ENCODE assay signal across 22 cellular contexts in the genomic region with DNA sequence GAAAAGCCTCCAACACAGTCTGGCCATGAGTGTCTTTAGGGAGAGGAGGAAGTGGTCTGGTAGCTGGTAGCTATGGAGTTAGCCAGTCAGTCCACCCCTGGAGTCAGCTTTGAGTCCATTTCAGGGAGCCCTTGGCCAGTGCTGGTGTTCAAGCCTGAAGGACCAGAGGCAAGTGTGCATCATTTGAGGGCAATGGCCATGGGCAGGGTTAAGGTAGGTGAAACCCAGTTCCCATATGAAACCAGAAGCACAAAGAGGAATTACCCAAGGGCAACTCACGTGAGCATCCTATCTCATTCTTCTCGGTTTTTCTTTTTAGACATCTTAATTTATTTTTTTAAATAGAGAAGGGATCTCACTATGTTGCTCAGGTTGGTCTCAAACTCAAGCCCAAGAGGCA.
A peak's percentile ranks its signal among the peaks of the same experiment; 100 is the strongest.
DNase-seq lines count a peak whose midpoint lies in the region; ATAC-seq, FAIRE-seq and TF ChIP-seq lines count a peak whose summit lies in the region.
"Had no signal": no experiment of that assay in that cellular context is flagged by ENCODE, and none has a peak within 500 bp of the region (broad histone marks: within the 10 kb centered on the region; RNA-seq: fewer than 3 reads in every experiment).

No MANE protein-coding gene starts in this region.

- no peak overlapping the region for H3K27ac ChIP-seq in astrocyte (ENCODE audit: low read depth, low read length)
- H3K27ac ChIP-seq in naive thymus-derived CD4-positive, alpha-beta T cell (ENCODE audit: low read depth, low read length) = no peak overlapping the region
- H3K27ac ChIP-seq: PC-9, RWPE1, SJCRH30 had no signal

- TF ChIP-seq CTCF in astrocyte (IDR thresholded peaks at IDR 0.05; ENCODE audit: insufficient read depth, low read depth, low read length) = no peak

- peaks cover 5% of the 10 kb centered on the region for H3K36me3 Mint-ChIP-seq in astrocyte (ENCODE audit: low read depth, unreplicated experiment)
- H3K36me3 Mint-ChIP-seq in naive thymus-derived CD4-positive, alpha-beta T cell = no peaks in the 10 kb centered on the region
- H3K36me3 Mint-ChIP-seq: CD4-positive, CD25-positive, alpha-beta regulatory T cell had no signal

- H3K36me3 ChIP-seq in astrocyte (ENCODE audit: insufficient read depth, low read length) = no peaks in the 10 kb centered on the region
- H3K36me3 ChIP-seq in naive thymus-derived CD4-positive, alpha-beta T cell (ENCODE audit: control insufficient read depth in 2 of 3, insufficient read depth in 3 of 3, low read length in 3 of 3) = no peaks in the 10 kb centered on the region
- H3K36me3 ChIP-seq: SJCRH30 had no signal

- no peak overlapping the region for H3K4me3 ChIP-seq in astrocyte (ENCODE audit: insufficient read depth, low read depth, low read length)
- H3K4me3 ChIP-seq in naive thymus-derived CD4-positive, alpha-beta T cell (ENCODE audit: low read length) = no peak overlapping the region
- H3K4me3 ChIP-seq: GM23248, PC-9, SJCRH30 had no signal

- H3K9me3 ChIP-seq in astrocyte (ENCODE audit: insufficient read depth, low read depth, low read length) = no peaks in the 10 kb centered on the region
- H3K9me3 ChIP-seq in naive thymus-derived CD4-positive, alpha-beta T cell (ENCODE audit: control insufficient read depth in 2 of 3, low read length in 3 of 3) = no peaks in the 10 kb centered on the region
- H3K9me3 ChIP-seq: SJCRH30 had no signal

- no peaks in the 10 kb centered on the region for H3K27me3 Mint-ChIP-seq in astrocyte (ENCODE audit: low read depth, unreplicated experiment)
- peaks cover 19 to 62% (median 26%) of the 10 kb centered on the region in 5 donors for H3K27me3 Mint-ChIP-seq in naive thymus-derived CD4-positive, alpha-beta T cell

- no peaks in the 10 kb centered on the region for H3K79me2 ChIP-seq in astrocyte (ENCODE audit: insufficient read depth, low read length)

- intact Hi-C loops in naive thymus-derived CD4-positive, alpha-beta T cell (cut with micrococcal nuclease) = loop anchor here in 1 of 2 donors (5.0 kb wide), 1 partner anchor 37 kb away; no protein-coding TSS in a partner anchor
- intact Hi-C loops in cardiac septum (cut with DNase I) = no loop called here
- intact Hi-C loops in left cardiac atrium (cut with DNase I) = no loop called here

- FAIRE-seq in astrocyte (lab: Jason Lieb, UNC) = no peak
- FAIRE-seq: A204.1 had no signal

- peak overlapping the region; percentile 26 for H3K27ac Mint-ChIP-seq in astrocyte (ENCODE audit: unreplicated experiment)
- no peak overlapping the region for H3K27ac Mint-ChIP-seq in naive thymus-derived CD4-positive, alpha-beta T cell
- H3K27ac Mint-ChIP-seq: CD4-positive, CD25-positive, alpha-beta regulatory T cell; HFFc6 had no signal

- H2AFZ ChIP-seq in astrocyte (ENCODE audit: low read depth, low read length) = no peak overlapping the region
- H2AFZ ChIP-seq: GM23248, PC-9 had no signal

- no peaks in the 10 kb centered on the region for H3K27me3 ChIP-seq in astrocyte (ENCODE audit: insufficient read depth, low read length)
- no peaks in the 10 kb centered on the region for H3K27me3 ChIP-seq in naive thymus-derived CD4-positive, alpha-beta T cell (ENCODE audit: control insufficient read depth in 2 of 2, insufficient read depth in 2 of 2, low read length in 2 of 2)
- H3K27me3 ChIP-seq: SJCRH30 had no signal

- H3K4me1 ChIP-seq in astrocyte (ENCODE audit: insufficient read depth, low read length) = peaks cover 69% of the 10 kb centered on the region
- no peaks in the 10 kb centered on the region for H3K4me1 ChIP-seq in naive thymus-derived CD4-positive, alpha-beta T cell (ENCODE audit: control insufficient read depth in 2 of 2, insufficient read depth in 2 of 2, low read length in 2 of 2)

- CTCF ChIA-PET in naive thymus-derived CD4-positive, alpha-beta T cell (lab: Charles Lee) = no interaction called here

- no peak overlapping the region for H3K9ac ChIP-seq in astrocyte (ENCODE audit: low read length)
- H3K9ac ChIP-seq: GM23248 had no signal

- DNase-seq in CD1c-positive myeloid dendritic cell (ENCODE audit: extremely low spot score) = peak; percentile 75
- DNase-seq in NOMO-1 (lab: John Stamatoyannopoulos, UW; ENCODE audit: unreplicated experiment in 2 of 2) = peak; percentile 39 to 69
- no peak for DNase-seq in astrocyte (ENCODE audit: low read depth)
- no peak for DNase-seq in naive thymus-derived CD4-positive, alpha-beta T cell
- no peak for DNase-seq in cerebellar cortex (ENCODE audit: low spot score)
- DNase-seq in cardiac septum (ENCODE audit: low spot score) = no peak
- no peak for DNase-seq in left cardiac atrium
- no peak for DNase-seq in NAMALWA (ENCODE audit: low spot score)
- DNase-seq: CD4-positive, CD25-positive, alpha-beta regulatory T cell; GM23248; H9; HFFc6; Kasumi-1; NCI-H1105; NCI-H2029 treated with DMSO at 0.1 percent for 48 hours; NCI-H226; NCI-H510A treated with DMSO at 0.1 percent for 48 hours; NCI-H774; PC-9; SJCRH30 had no signal

- ATAC-seq in naive thymus-derived CD4-positive, alpha-beta T cell = peak; percentile 51
- no peak for ATAC-seq in left cardiac atrium

- H3K4me3 Mint-ChIP-seq in astrocyte (ENCODE audit: unreplicated experiment) = no peak overlapping the region
- H3K4me3 Mint-ChIP-seq in naive thymus-derived CD4-positive, alpha-beta T cell = no peak overlapping the region
- H3K4me3 Mint-ChIP-seq: CD4-positive, CD25-positive, alpha-beta regulatory T cell; H9; HFFc6 had no signal

- H4K20me1 ChIP-seq in astrocyte (ENCODE audit: insufficient read depth, low read length) = no peaks in the 10 kb centered on the region

- H3K4me1 Mint-ChIP-seq in astrocyte (ENCODE audit: low read depth, unreplicated experiment) = peaks cover 66% of the 10 kb centered on the region
- peaks cover 3 to 15% (median 9%) of the 10 kb centered on the region in 7 donors for H3K4me1 Mint-ChIP-seq in naive thymus-derived CD4-positive, alpha-beta T cell

- no peaks in the 10 kb centered on the region for H3K9me3 Mint-ChIP-seq in astrocyte (ENCODE audit: unreplicated experiment)
- peaks cover 0 to 3% (median 0%) of the 10 kb centered on the region in 11 donors for H3K9me3 Mint-ChIP-seq in naive thymus-derived CD4-positive, alpha-beta T cell
- H3K9me3 Mint-ChIP-seq: H9, HFFc6 had no signal

- H3K4me2 ChIP-seq in astrocyte (ENCODE audit: low read length) = no peak overlapping the region

- POLR2A ChIA-PET in naive thymus-derived CD4-positive, alpha-beta T cell (lab: Charles Lee) = interaction anchor here (1.2 kb wide), 1 partner anchor 62 kb away, joined by 3 read pairs; no protein-coding TSS in a partner anchor

Comparison
In these comparisons a context has a peak if more than half of its experiments do, and no peak if none do; other contexts are left out.
1. DNase-seq: peak in CD1c-positive myeloid dendritic cell (single experiment) and NOMO-1 (2 of 2); none in astrocyte (single experiment), naive thymus-derived CD4-positive, alpha-beta T cell (0 of 9), cerebellar cortex (single experiment), cardiac septum (single experiment), left cardiac atrium (single experiment) and NAMALWA (single experiment).